Comparison of ENCODE assay signal across 9 cellular contexts in genomic region chr14:93970967-93971634, GRCh38. TPM values are rescaled to one million over a fixed set of nuclear protein-coding genes. Genes with fewer than 3 reads are reported as not detected.
A peak's percentile ranks its signal among the peaks of the same experiment; 100 is the strongest.
DNase-seq lines count a peak whose midpoint lies in the region; ATAC-seq and TF ChIP-seq lines count a peak whose summit lies in the region.
"Had no signal": no experiment of that assay in that cellular context is flagged by ENCODE, and none has a peak within 500 bp of the region (broad histone marks: within the 10 kb centered on the region; RNA-seq: fewer than 3 reads in every experiment).

No MANE protein-coding gene starts in this region.

- ATAC-seq in GM18505 (IDR thresholded peaks at IDR 0.05; ENCODE audit: unreplicated experiment) = peak; percentile 36
- peak; percentile 65 to 69 for ATAC-seq in naive thymus-derived CD8-positive, alpha-beta T cell

- H3K4me1 ChIP-seq in GM23248 (ENCODE audit: insufficient read depth) (peaks cover 4% of the 10 kb centered on the region; the same call in 1 of the 2 replicates), HAP-1 (peaks cover 7% of the 10 kb centered on the region)

- peak; percentile 43 for DNase-seq in GM23248
- DNase-seq in NCI-H2171 (lab: John Stamatoyannopoulos, UW) = peak; percentile 96
- peak; percentile 57 for DNase-seq in activated gamma-delta T cell treated with anti-CD3 and anti-CD28 coated beads, Interleukin-2, amount 50 U/mL, for 16 hours (ENCODE audit: low read depth)
- DNase-seq in naive thymus-derived CD8-positive, alpha-beta T cell = peak in 2 of 10 donors; percentile 32 to 35
- no peak for DNase-seq in GM19240 (ENCODE audit: insufficient read length, low spot score)
- DNase-seq in iPS-NIHi11 (ENCODE audit: low spot score) = no peak
- DNase-seq in HAP-1 (ENCODE audit: low spot score in 2 of 2) = no peak

- peaks cover 0 to 8% (median 5%) of the 10 kb centered on the region in 9 donors for H3K9me3 Mint-ChIP-seq in naive thymus-derived CD8-positive, alpha-beta T cell

- H3F3A ChIP-seq in GM23248 (ENCODE audit: insufficient read depth) = peaks cover 10% of the 10 kb centered on the region

- WGBS in GM23248 (ENCODE audit: low coverage in 1 of 2, low lambda C conversion rate in 2 of 2, missing lambda C conversion rate in 2 of 2), 2 experiments = 26 to 40% methylated on average over 15 of the region's 15 CpGs

- peak overlapping the region; percentile 22 to 90 (median 72) for H3K27ac Mint-ChIP-seq in naive thymus-derived CD8-positive, alpha-beta T cell

- POLR2A ChIA-PET in naive thymus-derived CD8-positive, alpha-beta T cell (lab: Charles Lee) = interaction anchor here (0.5 to 2.3 kb wide), 5 partner anchors 11 to 157 kb away, joined by 3 to 25 read pairs (median 7); no protein-coding TSS in a partner anchor

- H3K27me3 ChIP-seq in GM23248 (replicated peaks; ENCODE audit: insufficient read depth) (no peaks in the 10 kb centered on the region; the same call in 1 of the 2 replicates), HAP-1 (ENCODE audit: low read depth) (no peaks in the 10 kb centered on the region; the same call in 1 of the 2 replicates)

- TF ChIP-seq POLR2A in GM18505 (IDR thresholded peaks at IDR 0.05; ENCODE audit: borderline replicate concordance, extremely low read depth, insufficient read depth, insufficient read length) = no peak

- peaks cover 1 to 13% (median 5%) of the 10 kb centered on the region in 5 donors for H3K27me3 Mint-ChIP-seq in naive thymus-derived CD8-positive, alpha-beta T cell

- peak overlapping the region; percentile 29; the same call in 1 of the 2 replicates for H3K4me3 ChIP-seq in GM23248
- H3K4me3 ChIP-seq in HAP-1 = no peak overlapping the region

- no peaks in the 10 kb centered on the region for H3K9me2 ChIP-seq in GM23248 (ENCODE audit: insufficient read depth)

- H4K20me1 ChIP-seq in GM23248 (ENCODE audit: insufficient read depth) = no peaks in the 10 kb centered on the region

- peaks cover 13 to 57% (median 29%) of the 10 kb centered on the region in 4 donors for H3K4me1 Mint-ChIP-seq in naive thymus-derived CD8-positive, alpha-beta T cell

- H3K4me2 ChIP-seq in GM23248 (ENCODE audit: unreplicated experiment) = peak overlapping the region; percentile 32

- H3K36me3 ChIP-seq in GM23248 (ENCODE audit: low read depth) (no peaks in the 10 kb centered on the region), HAP-1 (replicated peaks) (no peaks in the 10 kb centered on the region)

- no peak overlapping the region for H2AFZ ChIP-seq in GM23248

- no peaks in the 10 kb centered on the region for H3K9me3 ChIP-seq in GM23248 (ENCODE audit: low read depth)
- H3K9me3 ChIP-seq in HAP-1 = no peaks in the 10 kb centered on the region

- peak overlapping the region; percentile 80 to 93 (median 88) for H3K4me3 Mint-ChIP-seq in naive thymus-derived CD8-positive, alpha-beta T cell

- no peak overlapping the region for H3K27ac ChIP-seq in GM23248

- no peaks in the 10 kb centered on the region for H3K79me2 ChIP-seq in GM23248 (ENCODE audit: insufficient read depth)

- H3K9ac ChIP-seq in GM23248 = no peak overlapping the region

- in situ Hi-C loops in GM23248 (cut with MboI) = no loop called here
- in situ Hi-C loops in HAP-1 (cut with MboI; ENCODE audit: low sequenced_read_pairs) = no loop called here

- peaks cover 0 to 4% (median 3%) of the 10 kb centered on the region in 3 donors for H3K36me3 Mint-ChIP-seq in naive thymus-derived CD8-positive, alpha-beta T cell

RNA-seq across cellular contexts. Expression of gene ASB2, which starts 5.3 kb away (rescaled TPM):
- total RNA-seq in GM23248 (2014; rRNA removed; shearing (Covaris generic)) = not detected in 2 replicates
- polyA plus RNA-seq in GM23248 (2016; fragmentation: Nextera tagmentation; extraction: Ambion mirVana) = 0.06 and 0.18 TPM in 2 replicates
- total RNA-seq in naive thymus-derived CD8-positive, alpha-beta T cell = 1 to 10 TPM; 1.5 to 1.8 TPM
- 1 to 10 TPM in 1 of 3 donors, not detected in 2; 2.0 TPM for polyA plus RNA-seq in naive thymus-derived CD8-positive, alpha-beta T cell

RNA-seq across cellular contexts. Expression of gene CCDC197, which starts 26.0 kb away (rescaled TPM):
- not detected in 2 replicates for total RNA-seq in GM23248 (2014; rRNA removed; shearing (Covaris generic))
- not detected in 2 replicates for polyA plus RNA-seq in GM23248 (2016; fragmentation: Nextera tagmentation; extraction: Ambion mirVana)
- not detected for total RNA-seq in naive thymus-derived CD8-positive, alpha-beta T cell
- not detected for polyA plus RNA-seq in naive thymus-derived CD8-positive, alpha-beta T cell
- polyA plus RNA-seq: neural cell had no signal

RNA-seq across cellular contexts. Expression of gene FAM181A, which starts 44.0 kb away (rescaled TPM):
- total RNA-seq in GM23248 (2014; rRNA removed; shearing (Covaris generic)) = not detected in 2 replicates
- polyA plus RNA-seq in GM23248 (2016; fragmentation: Nextera tagmentation; extraction: Ambion mirVana) = not detected in 2 replicates
- total RNA-seq in naive thymus-derived CD8-positive, alpha-beta T cell = not detected
- not detected for polyA plus RNA-seq in naive thymus-derived CD8-positive, alpha-beta T cell

RNA-seq across cellular contexts. Expression of gene OTUB2, which starts 55.0 kb away (rescaled TPM):
- total RNA-seq in GM23248 (2014; rRNA removed; shearing (Covaris generic)) = 1.0 and 1.9 TPM in 2 replicates
- polyA plus RNA-seq in GM23248 (2016; fragmentation: Nextera tagmentation; extraction: Ambion mirVana) = 1.3 and 1.6 TPM in 2 replicates
- under 1 TPM; 0.16 to 0.22 TPM for total RNA-seq in naive thymus-derived CD8-positive, alpha-beta T cell
- under 1 TPM; 0.10 to 0.23 (median 0.11) TPM for polyA plus RNA-seq in naive thymus-derived CD8-positive, alpha-beta T cell

Comparison
In these comparisons a context has a peak if more than half of its experiments do, and no peak if none do; other contexts are left out.
1. DNase-seq: peak in GM23248 (single experiment), NCI-H2171 (single experiment) and activated gamma-delta T cell treated with anti-CD3 and anti-CD28 coated beads, Interleukin-2, amount 50 U/mL, for 16 hours (single experiment); none in GM19240 (single experiment), iPS-NIHi11 (single experiment) and HAP-1 (0 of 2).